Comparison of ENCODE assay signal across 20 cellular contexts in genomic region chr9:7965091-7965490, GRCh38.
DNase-seq lines count a peak whose midpoint lies in the region; ATAC-seq and TF ChIP-seq lines count a peak whose summit lies in the region.
"Had no signal": no experiment of that assay in that cellular context is flagged by ENCODE, and none has a peak within 500 bp of the region (broad histone marks: within the 10 kb centered on the region; RNA-seq: fewer than 3 reads in every experiment).

No MANE protein-coding gene starts in this region.

- no peak overlapping the region for H3K4me3 Mint-ChIP-seq in activated CD4-positive, alpha-beta T cell treated with anti-CD3 and anti-CD28 coated beads, Interleukin-2, amount 10 ng/mL, durations not matched to agents 24 days and 14 days
- no peak overlapping the region for H3K4me3 Mint-ChIP-seq in progenitor cell of endocrine pancreas (ENCODE audit: low read depth)
- H3K4me3 Mint-ChIP-seq: B cell; CD4-positive, alpha-beta memory T cell; CD4-positive, CD25-positive, alpha-beta regulatory T cell; CD8-positive, alpha-beta memory T cell had no signal

- DNase-seq in activated CD4-positive, alpha-beta T cell treated with anti-CD3 and anti-CD28 coated beads, Interleukin-2, amount 10 ng/mL, durations not matched to agents 24 days and 14 days, result peak; percentile 20
- no peak for DNase-seq in activated CD4-positive, alpha-beta T cell treated with anti-CD3 and anti-CD28 coated beads, Interleukin-2, amount 50 U/mL, for 48 hours
- peak; percentile 44 for DNase-seq in cerebellum (ENCODE audit: low spot score)
- no peak for DNase-seq in progenitor cell of endocrine pancreas (ENCODE audit: low spot score, unreplicated experiment)
- DNase-seq: AML-193; CD4-positive, alpha-beta memory T cell; CD4-positive, CD25-positive, alpha-beta regulatory T cell; CD8-positive, alpha-beta memory T cell; COR-L47; DMS 273 treated with DMSO at 0.1 percent for 48 hours; DMS153; DMS53; DMS79; DND-41; EL; GF-D8 had no signal

- H3K4me1 Mint-ChIP-seq in activated CD4-positive, alpha-beta T cell treated with anti-CD3 and anti-CD28 coated beads, Interleukin-2, amount 10 ng/mL, durations not matched to agents 24 days and 14 days, result peaks cover 10% of the 10 kb centered on the region
- peaks cover 39% of the 10 kb centered on the region for H3K4me1 Mint-ChIP-seq in progenitor cell of endocrine pancreas (ENCODE audit: low read depth)

- ATAC-seq in GM21381 (IDR thresholded peaks at IDR 0.05; ENCODE audit: unreplicated experiment) (no peak), GM18517 (IDR thresholded peaks at IDR 0.05; ENCODE audit: unreplicated experiment) (no peak)
- ATAC-seq: A549 had no signal

- H3K27ac Mint-ChIP-seq in activated CD4-positive, alpha-beta T cell treated with anti-CD3 and anti-CD28 coated beads, Interleukin-2, amount 10 ng/mL, durations not matched to agents 24 days and 14 days, result no peak overlapping the region
- H3K27ac Mint-ChIP-seq in progenitor cell of endocrine pancreas, result peak overlapping the region; percentile 31
- H3K27ac Mint-ChIP-seq: B cell; CD4-positive, alpha-beta memory T cell; CD4-positive, CD25-positive, alpha-beta regulatory T cell; CD8-positive, alpha-beta memory T cell had no signal

- H3K36me3 Mint-ChIP-seq in activated CD4-positive, alpha-beta T cell treated with anti-CD3 and anti-CD28 coated beads, Interleukin-2, amount 10 ng/mL, durations not matched to agents 24 days and 14 days (ENCODE audit: low read depth), result no peaks in the 10 kb centered on the region
- H3K36me3 Mint-ChIP-seq in progenitor cell of endocrine pancreas (ENCODE audit: insufficient read depth), result peaks cover 3% of the 10 kb centered on the region
- H3K36me3 Mint-ChIP-seq: CD4-positive, alpha-beta memory T cell; CD4-positive, CD25-positive, alpha-beta regulatory T cell had no signal

- intact Hi-C loops in activated CD4-positive, alpha-beta T cell treated with anti-CD3 and anti-CD28 coated beads, Interleukin-2, amount 10 ng/mL, durations not matched to agents 24 days and 14 days (cut with micrococcal nuclease), result no loop called here

- TF ChIP-seq CTCF in progenitor cell of endocrine pancreas (IDR thresholded peaks at IDR 0.05; ENCODE audit: unreplicated experiment), result no peak

- peaks cover 30% of the 10 kb centered on the region for H3K9me3 Mint-ChIP-seq in activated CD4-positive, alpha-beta T cell treated with anti-CD3 and anti-CD28 coated beads, Interleukin-2, amount 10 ng/mL, durations not matched to agents 24 days and 14 days
- H3K9me3 Mint-ChIP-seq in progenitor cell of endocrine pancreas (ENCODE audit: low read depth), result peaks cover 9% of the 10 kb centered on the region
- H3K9me3 Mint-ChIP-seq: CD4-positive, alpha-beta memory T cell; CD4-positive, CD25-positive, alpha-beta regulatory T cell; CD8-positive, alpha-beta memory T cell had no signal

- H3K27me3 Mint-ChIP-seq in activated CD4-positive, alpha-beta T cell treated with anti-CD3 and anti-CD28 coated beads, Interleukin-2, amount 10 ng/mL, durations not matched to agents 24 days and 14 days, result peaks cover 2% of the 10 kb centered on the region
- no peaks in the 10 kb centered on the region for H3K27me3 Mint-ChIP-seq in progenitor cell of endocrine pancreas

Comparison
In these comparisons a context has a peak if more than half of its experiments do, and no peak if none do; other contexts are left out.
1. DNase-seq: peak in activated CD4-positive, alpha-beta T cell treated with anti-CD3 and anti-CD28 coated beads, Interleukin-2, amount 10 ng/mL, durations not matched to agents 24 days and 14 days (single experiment) and cerebellum (single experiment); none in activated CD4-positive, alpha-beta T cell treated with anti-CD3 and anti-CD28 coated beads, Interleukin-2, amount 50 U/mL, for 48 hours (0 of 2) and progenitor cell of endocrine pancreas (single experiment).